ENCODE assay signal across 1 cellular context in the genomic region with DNA sequence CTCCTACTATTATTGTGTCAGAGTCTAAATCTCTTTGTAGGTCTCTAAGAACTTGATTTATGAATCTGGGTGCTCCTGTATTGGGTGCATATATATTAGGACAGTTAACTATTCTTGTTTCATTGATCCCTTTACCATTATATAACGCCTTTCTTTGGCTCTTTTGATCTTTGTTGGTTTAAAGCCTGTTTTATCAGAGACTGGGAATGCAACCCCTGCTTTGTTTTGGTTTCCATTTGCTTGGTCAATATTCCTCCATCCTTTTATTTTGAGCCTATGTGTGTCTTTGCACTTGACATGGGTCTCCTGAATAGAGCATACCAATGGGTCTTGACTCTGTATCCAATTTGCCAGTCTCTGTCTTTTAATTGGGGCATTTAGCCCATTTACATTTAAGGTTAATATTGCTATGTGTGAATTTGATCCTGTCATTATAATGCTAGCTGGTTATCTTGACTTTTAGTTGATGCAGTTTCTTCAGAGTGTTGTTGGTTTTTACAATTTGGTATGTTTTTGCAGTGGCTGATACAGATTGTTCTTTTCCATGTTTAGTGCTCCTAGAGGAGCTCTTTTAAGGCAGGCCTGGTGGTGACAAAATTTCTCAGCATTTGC.
TF ChIP-seq lines count a peak whose summit lies in the region.
"Not testable (repeated sequence)": the region's sequence is repeated elsewhere in the genome, so short reads cannot be mapped to it uniquely, and the experiment has no call there.

No MANE protein-coding gene starts in this region.

TF ChIP-seq in HepG2, 621 proteins besides CTCF, POLR2A, EP300 and RAD21 (continued from another document and continues in another):
- TF ChIP-seq, protein P1, sequence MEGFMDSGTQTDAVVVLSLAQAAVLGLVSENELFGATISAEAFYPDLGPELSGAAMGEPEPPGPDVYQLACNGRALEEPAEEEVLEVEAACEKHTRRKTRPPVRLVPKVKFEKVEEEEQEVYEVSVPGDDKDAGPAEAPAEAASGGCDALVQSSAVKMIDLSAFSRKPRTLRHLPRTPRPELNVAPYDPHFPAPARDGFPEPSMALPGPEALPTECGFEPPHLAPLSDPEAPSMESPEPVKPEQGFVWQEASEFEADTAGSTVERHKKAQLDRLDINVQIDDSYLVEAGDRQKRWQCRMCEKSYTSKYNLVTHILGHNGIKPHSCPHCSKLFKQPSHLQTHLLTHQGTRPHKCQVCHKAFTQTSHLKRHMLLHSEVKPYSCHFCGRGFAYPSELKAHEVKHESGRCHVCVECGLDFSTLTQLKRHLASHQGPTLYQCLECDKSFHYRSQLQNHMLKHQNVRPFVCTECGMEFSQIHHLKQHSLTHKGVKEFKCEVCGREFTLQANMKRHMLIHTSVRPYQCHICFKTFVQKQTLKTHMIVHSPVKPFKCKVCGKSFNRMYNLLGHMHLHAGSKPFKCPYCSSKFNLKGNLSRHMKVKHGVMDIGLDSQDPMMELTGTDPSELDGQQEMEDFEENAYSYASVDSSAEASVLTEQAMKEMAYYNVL (CRISPR knock-in tag; IDR thresholded peaks at IDR 0.05; ENCODE audit: borderline replicate concordance) = peak; percentile 79
- TF ChIP-seq, protein P2, sequence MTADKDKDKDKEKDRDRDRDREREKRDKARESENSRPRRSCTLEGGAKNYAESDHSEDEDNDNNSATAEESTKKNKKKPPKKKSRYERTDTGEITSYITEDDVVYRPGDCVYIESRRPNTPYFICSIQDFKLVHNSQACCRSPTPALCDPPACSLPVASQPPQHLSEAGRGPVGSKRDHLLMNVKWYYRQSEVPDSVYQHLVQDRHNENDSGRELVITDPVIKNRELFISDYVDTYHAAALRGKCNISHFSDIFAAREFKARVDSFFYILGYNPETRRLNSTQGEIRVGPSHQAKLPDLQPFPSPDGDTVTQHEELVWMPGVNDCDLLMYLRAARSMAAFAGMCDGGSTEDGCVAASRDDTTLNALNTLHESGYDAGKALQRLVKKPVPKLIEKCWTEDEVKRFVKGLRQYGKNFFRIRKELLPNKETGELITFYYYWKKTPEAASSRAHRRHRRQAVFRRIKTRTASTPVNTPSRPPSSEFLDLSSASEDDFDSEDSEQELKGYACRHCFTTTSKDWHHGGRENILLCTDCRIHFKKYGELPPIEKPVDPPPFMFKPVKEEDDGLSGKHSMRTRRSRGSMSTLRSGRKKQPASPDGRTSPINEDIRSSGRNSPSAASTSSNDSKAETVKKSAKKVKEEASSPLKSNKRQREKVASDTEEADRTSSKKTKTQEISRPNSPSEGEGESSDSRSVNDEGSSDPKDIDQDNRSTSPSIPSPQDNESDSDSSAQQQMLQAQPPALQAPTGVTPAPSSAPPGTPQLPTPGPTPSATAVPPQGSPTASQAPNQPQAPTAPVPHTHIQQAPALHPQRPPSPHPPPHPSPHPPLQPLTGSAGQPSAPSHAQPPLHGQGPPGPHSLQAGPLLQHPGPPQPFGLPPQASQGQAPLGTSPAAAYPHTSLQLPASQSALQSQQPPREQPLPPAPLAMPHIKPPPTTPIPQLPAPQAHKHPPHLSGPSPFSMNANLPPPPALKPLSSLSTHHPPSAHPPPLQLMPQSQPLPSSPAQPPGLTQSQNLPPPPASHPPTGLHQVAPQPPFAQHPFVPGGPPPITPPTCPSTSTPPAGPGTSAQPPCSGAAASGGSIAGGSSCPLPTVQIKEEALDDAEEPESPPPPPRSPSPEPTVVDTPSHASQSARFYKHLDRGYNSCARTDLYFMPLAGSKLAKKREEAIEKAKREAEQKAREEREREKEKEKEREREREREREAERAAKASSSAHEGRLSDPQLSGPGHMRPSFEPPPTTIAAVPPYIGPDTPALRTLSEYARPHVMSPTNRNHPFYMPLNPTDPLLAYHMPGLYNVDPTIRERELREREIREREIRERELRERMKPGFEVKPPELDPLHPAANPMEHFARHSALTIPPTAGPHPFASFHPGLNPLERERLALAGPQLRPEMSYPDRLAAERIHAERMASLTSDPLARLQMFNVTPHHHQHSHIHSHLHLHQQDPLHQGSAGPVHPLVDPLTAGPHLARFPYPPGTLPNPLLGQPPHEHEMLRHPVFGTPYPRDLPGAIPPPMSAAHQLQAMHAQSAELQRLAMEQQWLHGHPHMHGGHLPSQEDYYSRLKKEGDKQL (CRISPR knock-in tag; IDR thresholded peaks at IDR 0.05; ENCODE audit: low read depth) = peak; percentile 42; the same call in 1 of the 2 replicates
- TF ChIP-seq NR2F6 (IDR thresholded peaks at IDR 0.05) (peak; percentile 54; the same call in 1 of the 2 replicates), IRF2 (CRISPR knock-in tag; IDR thresholded peaks at IDR 0.05) (0 out of 2 replicates have a peak, but pooled peaks have one; percentile 44), HMG20B (CRISPR knock-in tag; conservative IDR thresholded peaks at IDR 0.05) (0 out of 2 replicates have a peak, but pooled peaks have one; percentile 43), MEF2D (CRISPR knock-in tag; IDR thresholded peaks at IDR 0.05) (peak; percentile 31), GATAD2A (CRISPR knock-in tag; IDR thresholded peaks at IDR 0.05) (peak; percentile 86), RFXANK (CRISPR knock-in tag; IDR thresholded peaks at IDR 0.05) (0 out of 2 replicates have a peak, but pooled peaks have one; percentile 1), FOSL2 (CRISPR knock-in tag; IDR thresholded peaks at IDR 0.05) (0 out of 2 replicates have a peak, but pooled peaks have one; percentile 7), HMG20A (CRISPR knock-in tag; IDR thresholded peaks at IDR 0.05; ENCODE audit: borderline replicate concordance) (peak; percentile 46; the same call in 1 of the 2 replicates), ZNF652 (CRISPR knock-in tag; IDR thresholded peaks at IDR 0.05; ENCODE audit: borderline replicate concordance, low read depth) (peak; percentile 51; the same call in 1 of the 2 replicates), SOX6 (CRISPR knock-in tag; IDR thresholded peaks at IDR 0.05) (peak; percentile 95), FOXK1 (CRISPR knock-in tag; IDR thresholded peaks at IDR 0.05; ENCODE audit: borderline replicate concordance, low read depth) (peak; percentile 89), FOXP1 (CRISPR knock-in tag; IDR thresholded peaks at IDR 0.05) (peak; percentile 74; the same call in 1 of the 2 replicates), ZFP36L1 (CRISPR knock-in tag; IDR thresholded peaks at IDR 0.05) (0 out of 2 replicates have a peak, but pooled peaks have one; percentile 23), HDAC1 (CRISPR knock-in tag; IDR thresholded peaks at IDR 0.05) (peak; percentile 29), CEBPG (CRISPR knock-in tag; IDR thresholded peaks at IDR 0.05) (peak; percentile 42; the same call in 1 of the 2 replicates), RARA (CRISPR knock-in tag; IDR thresholded peaks at IDR 0.05) (peak; percentile 76), NKX3-1 (CRISPR knock-in tag; IDR thresholded peaks at IDR 0.05) (0 out of 2 replicates have a peak, but pooled peaks have one; percentile 27), FOXA3 (CRISPR knock-in tag; IDR thresholded peaks at IDR 0.05) (peak; percentile 67), ZNF609 (CRISPR knock-in tag; IDR thresholded peaks at IDR 0.05; ENCODE audit: borderline replicate concordance) (peak; percentile 64; the same call in 1 of the 2 replicates), STAT6 (CRISPR knock-in tag; IDR thresholded peaks at IDR 0.05; ENCODE audit: borderline replicate concordance) (peak; percentile 35; the same call in 1 of the 2 replicates)
- TF ChIP-seq NR2F6 (CRISPR knock-in tag; IDR thresholded peaks at IDR 0.05); SOX6 (IDR thresholded peaks at IDR 0.05); FOXP1 (IDR thresholded peaks at IDR 0.05): not testable (repeated sequence)
- TF ChIP-seq, protein P3, sequence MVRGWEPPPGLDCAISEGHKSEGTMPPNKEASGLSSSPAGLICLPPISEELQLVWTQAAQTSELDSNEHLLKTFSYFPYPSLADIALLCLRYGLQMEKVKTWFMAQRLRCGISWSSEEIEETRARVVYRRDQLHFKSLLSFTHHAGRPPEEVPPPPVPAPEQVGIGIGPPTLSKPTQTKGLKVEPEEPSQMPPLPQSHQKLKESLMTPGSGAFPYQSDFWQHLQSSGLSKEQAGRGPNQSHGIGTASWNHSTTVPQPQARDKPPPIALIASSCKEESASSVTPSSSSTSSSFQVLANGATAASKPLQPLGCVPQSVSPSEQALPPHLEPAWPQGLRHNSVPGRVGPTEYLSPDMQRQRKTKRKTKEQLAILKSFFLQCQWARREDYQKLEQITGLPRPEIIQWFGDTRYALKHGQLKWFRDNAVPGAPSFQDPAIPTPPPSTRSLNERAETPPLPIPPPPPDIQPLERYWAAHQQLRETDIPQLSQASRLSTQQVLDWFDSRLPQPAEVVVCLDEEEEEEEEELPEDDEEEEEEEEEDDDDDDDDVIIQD (CRISPR knock-in tag; IDR thresholded peaks at IDR 0.05; ENCODE audit: low read depth) = peak; percentile 78; the same call in 1 of the 2 replicates
- TF ChIP-seq, protein P4, sequence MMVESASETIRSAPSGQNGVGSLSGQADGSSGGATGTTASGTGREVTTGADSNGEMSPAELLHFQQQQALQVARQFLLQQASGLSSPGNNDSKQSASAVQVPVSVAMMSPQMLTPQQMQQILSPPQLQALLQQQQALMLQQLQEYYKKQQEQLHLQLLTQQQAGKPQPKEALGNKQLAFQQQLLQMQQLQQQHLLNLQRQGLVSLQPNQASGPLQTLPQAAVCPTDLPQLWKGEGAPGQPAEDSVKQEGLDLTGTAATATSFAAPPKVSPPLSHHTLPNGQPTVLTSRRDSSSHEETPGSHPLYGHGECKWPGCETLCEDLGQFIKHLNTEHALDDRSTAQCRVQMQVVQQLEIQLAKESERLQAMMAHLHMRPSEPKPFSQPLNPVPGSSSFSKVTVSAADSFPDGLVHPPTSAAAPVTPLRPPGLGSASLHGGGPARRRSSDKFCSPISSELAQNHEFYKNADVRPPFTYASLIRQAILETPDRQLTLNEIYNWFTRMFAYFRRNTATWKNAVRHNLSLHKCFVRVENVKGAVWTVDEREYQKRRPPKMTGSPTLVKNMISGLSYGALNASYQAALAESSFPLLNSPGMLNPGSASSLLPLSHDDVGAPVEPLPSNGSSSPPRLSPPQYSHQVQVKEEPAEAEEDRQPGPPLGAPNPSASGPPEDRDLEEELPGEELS (CRISPR knock-in tag; IDR thresholded peaks at IDR 0.05) = peak; percentile 76
- TF ChIP-seq, protein P5, sequence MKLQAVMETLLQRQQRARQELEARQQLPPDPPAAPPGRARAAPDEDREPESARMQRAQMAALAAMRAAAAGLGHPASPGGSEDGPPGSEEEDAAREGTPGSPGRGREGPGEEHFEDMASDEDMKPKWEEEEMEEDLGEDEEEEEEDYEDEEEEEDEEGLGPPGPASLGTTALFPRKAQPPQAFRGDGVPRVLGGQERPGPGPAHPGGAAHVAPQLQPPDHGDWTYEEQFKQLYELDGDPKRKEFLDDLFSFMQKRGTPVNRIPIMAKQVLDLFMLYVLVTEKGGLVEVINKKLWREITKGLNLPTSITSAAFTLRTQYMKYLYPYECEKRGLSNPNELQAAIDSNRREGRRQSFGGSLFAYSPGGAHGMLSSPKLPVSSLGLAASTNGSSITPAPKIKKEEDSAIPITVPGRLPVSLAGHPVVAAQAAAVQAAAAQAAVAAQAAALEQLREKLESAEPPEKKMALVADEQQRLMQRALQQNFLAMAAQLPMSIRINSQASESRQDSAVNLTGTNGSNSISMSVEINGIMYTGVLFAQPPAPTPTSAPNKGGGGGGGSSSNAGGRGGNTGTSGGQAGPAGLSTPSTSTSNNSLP (IDR thresholded peaks at IDR 0.05; ENCODE audit: low read depth, low read length) = 0 out of 2 replicates have a peak, but pooled peaks have one; percentile 39
